Comparison of ENCODE assay signal across 20 cellular contexts in the genomic region with DNA sequence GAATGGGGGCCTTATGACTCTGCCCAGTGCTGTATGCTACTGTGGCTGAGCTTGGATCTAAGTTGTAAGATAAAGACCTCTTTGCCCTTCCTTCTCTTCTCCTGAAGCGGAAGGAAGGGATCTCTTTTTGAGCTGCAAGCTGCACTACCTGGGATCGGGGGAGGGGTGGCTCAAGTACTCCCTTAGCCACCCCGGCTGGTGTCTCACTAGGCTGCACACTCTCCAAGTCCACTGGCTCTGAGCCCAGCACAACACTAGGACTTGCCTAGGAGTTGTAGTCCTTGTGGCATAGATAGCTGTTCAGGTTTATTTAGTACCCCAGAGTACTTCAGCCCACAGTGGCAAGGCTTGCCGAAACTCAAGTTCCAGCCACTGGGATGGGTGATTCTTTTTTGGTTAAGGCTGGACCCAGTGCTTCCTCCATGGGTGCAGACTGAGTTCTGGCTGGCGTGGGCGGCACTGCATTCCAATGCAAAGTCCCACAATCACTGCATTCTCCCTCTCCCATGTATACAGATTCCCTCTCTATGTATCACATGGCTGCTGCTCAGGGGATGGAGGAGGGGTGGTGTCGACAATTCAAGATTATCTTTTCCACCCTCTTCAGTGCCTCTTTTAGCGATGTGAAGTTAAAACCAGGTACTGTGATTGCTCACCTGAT.
DNase-seq lines count a peak whose midpoint lies in the region; ATAC-seq, FAIRE-seq and TF ChIP-seq lines count a peak whose summit lies in the region.
"Had no signal": no experiment of that assay in that cellular context is flagged by ENCODE, and none has a peak within 500 bp of the region (broad histone marks: within the 10 kb centered on the region; RNA-seq: fewer than 3 reads in every experiment).

No MANE protein-coding gene starts in this region.

- no peak overlapping the region for H3K4ac ChIP-seq in H1 (replicated peaks; ENCODE audit: insufficient read length, low read depth, low read length)

- 87% methylated on average over 8 of the region's 8 CpGs; no CpG with 5 or more reads in 1 of the 2 experiments for WGBS in H1 (ENCODE audit: extremely low coverage in 1 of 2, insufficient coverage in 1 of 2, insufficient read length in 1 of 2, insufficient replicate concordance in 2 of 2, low coverage in 1 of 2, low lambda C conversion rate in 2 of 2, missing lambda C conversion rate in 1 of 2), 2 experiments
- 83 to 91% methylated on average over 5 to 8 of the region's 8 CpGs for WGBS in esophagus squamous epithelium, 2 donors

- TF ChIP-seq RAD21 in H1 (IDR thresholded peaks at IDR 0.05 in 1 of 2, conservative IDR thresholded peaks at IDR 0.05 in 1 of 2; ENCODE audit: low read depth in 2 of 2, low read length in 2 of 2): no peak

- H3K27ac ChIP-seq in H1 (ENCODE audit: low read depth, low read length) (no peak overlapping the region), esophagus squamous epithelium (no peak overlapping the region)

- no peak for ATAC-seq in HG02610 (IDR thresholded peaks at IDR 0.05; ENCODE audit: unreplicated experiment)
- ATAC-seq: GM12878; naive thymus-derived CD8-positive, alpha-beta T cell; T-cell had no signal

- H2AFZ ChIP-seq in H1 (ENCODE audit: low read length): no peak overlapping the region

- H3K23me2 ChIP-seq in H1 (ENCODE audit: low read depth, low read length): no peaks in the 10 kb centered on the region

- H2BK20ac ChIP-seq in H1 (ENCODE audit: low read length): no peak overlapping the region

- H2BK120ac ChIP-seq in H1 (replicated peaks; ENCODE audit: low read depth, low read length): no peak overlapping the region

- H3K9me3 ChIP-seq in H1 (ENCODE audit: insufficient read depth in 2 of 2, low read depth in 1 of 2, low read length in 1 of 2): no peaks in the 10 kb centered on the region
- H3K9me3 ChIP-seq in esophagus squamous epithelium: no peaks in the 10 kb centered on the region

- no peak overlapping the region for H4K91ac ChIP-seq in H1 (replicated peaks; ENCODE audit: insufficient read length, low read length)

- H4K20me1 ChIP-seq in H1 (replicated peaks in 1 of 2; ENCODE audit: control insufficient read depth in 1 of 2, insufficient read depth in 2 of 2, low read length in 2 of 2): no peaks in the 10 kb centered on the region

- no peak overlapping the region for H3K4me3 ChIP-seq in H1 (ENCODE audit: extremely low read depth in 1 of 4, insufficient read depth in 2 of 4, low read depth in 3 of 4, low read length in 4 of 4)
- no peak overlapping the region for H3K4me3 ChIP-seq in esophagus squamous epithelium
- H3K4me3 ChIP-seq: GM12878 had no signal

- no peaks in the 10 kb centered on the region for H3K79me2 ChIP-seq in H1 (ENCODE audit: control insufficient read depth in 1 of 2, insufficient read depth in 2 of 2, low read length in 2 of 2)

- CTCF ChIA-PET in H1 (lab: Charles Lee; ENCODE audit: partially characterized antibody): interaction anchor here (0.6 to 1.1 kb wide), 2 partner anchors 533 to 585 kb away, joined by 3 read pairs; no protein-coding TSS in a partner anchor

- H3K79me1 ChIP-seq in H1 (ENCODE audit: low read depth, low read length): no peaks in the 10 kb centered on the region

- no peak overlapping the region for H3K56ac ChIP-seq in H1 (replicated peaks; ENCODE audit: insufficient read length, low read depth, low read length)

- peak; percentile 12 for DNase-seq in DMS53 (lab: John Stamatoyannopoulos, UW)
- no peak for DNase-seq in DMS53 treated with DMSO at 0.1 percent for 48 hours (lab: John Stamatoyannopoulos, UW; ENCODE audit: unreplicated experiment)
- DNase-seq in NCI-H1105 (lab: John Stamatoyannopoulos, UW): peak; percentile 51
- no peak for DNase-seq in H1 (ENCODE audit: low read depth in 1 of 2, low spot score in 2 of 2)
- DNase-seq in renal cortical epithelial cell (ENCODE audit: low read depth): peak; percentile 55
- no peak for DNase-seq in esophagus squamous epithelium (lab: John Stamatoyannopoulos, UW)
- DNase-seq in NCI-H2081 treated with DMSO at 0.1 percent for 48 hours (lab: John Stamatoyannopoulos, UW): no peak
- DNase-seq: 8988T; activated CD4-positive, alpha-beta T cell treated with anti-CD3 and anti-CD28 coated beads, Interleukin-2, amount 10 ng/mL, durations not matched to agents 7 days and 5 days; activated naive CD4-positive, alpha-beta T cell; GF-D8; islet precursor cell; mesenchymal stem cell; naive thymus-derived CD8-positive, alpha-beta T cell; stimulated activated CD4-positive, alpha-beta T cell treated with anti-CD3 and anti-CD28 coated beads, Interleukin-2, amount 100 ng/mL, for 48 hours; T-cell had no signal

- H3K27me3 ChIP-seq in H1 (replicated peaks in 1 of 4; ENCODE audit: control insufficient read depth in 3 of 4, extremely low read depth in 1 of 4, insufficient read depth in 3 of 4, low read length in 3 of 4) (no peaks in the 10 kb centered on the region; a peak in 1 of 7 replicates), esophagus squamous epithelium (no peaks in the 10 kb centered on the region)

- FAIRE-seq in H1 (lab: Jason Lieb, UNC): no peak
- FAIRE-seq: colon, GM12878, GM19239 had no signal

- no peak overlapping the region for H2BK12ac ChIP-seq in H1 (ENCODE audit: low read depth, low read length)

- 0 out of 4 replicates have a peak overlapping the region, but pooled peaks of 1 of the 2 experiments have one; percentile 21 for H3K4me2 ChIP-seq in H1 (ENCODE audit: insufficient read depth in 1 of 2, low read depth in 2 of 2, low read length in 2 of 2)

- no peaks in the 10 kb centered on the region for H3K36me3 ChIP-seq in H1 (ENCODE audit: control insufficient read depth in 2 of 4, insufficient read depth in 4 of 4, low read length in 3 of 4)
- no peaks in the 10 kb centered on the region for H3K36me3 ChIP-seq in esophagus squamous epithelium

- no peak for TF ChIP-seq EP300 in H1 (IDR thresholded peaks at IDR 0.05; ENCODE audit: borderline replicate concordance in 1 of 2, low read depth in 2 of 2, low read length in 2 of 2)

- no peak overlapping the region for H3K18ac ChIP-seq in H1 (ENCODE audit: extremely low read depth, low read length)

- no peak overlapping the region for H3K9ac ChIP-seq in H1 (replicated peaks in 1 of 4; ENCODE audit: extremely low read depth in 1 of 4, low read depth in 3 of 4, low read length in 3 of 4)

- no peak overlapping the region for H2BK15ac ChIP-seq in H1 (ENCODE audit: low read length)

- H3K23ac ChIP-seq in H1 (ENCODE audit: insufficient read length): no peak overlapping the region

- peaks cover 0 to 4% (median 0%) of the 10 kb centered on the region in 4 experiments; a peak in 1 of 7 replicates for H3K4me1 ChIP-seq in H1 (replicated peaks in 1 of 4; ENCODE audit: control insufficient read depth in 3 of 4, insufficient read depth in 4 of 4, low read length in 3 of 4)
- no peaks in the 10 kb centered on the region for H3K4me1 ChIP-seq in esophagus squamous epithelium

- TF ChIP-seq POLR2A in H1 (IDR thresholded peaks at IDR 0.05; ENCODE audit: control extremely low read depth in 1 of 2, low read depth in 2 of 2, low read length in 2 of 2) (no peak), esophagus squamous epithelium (IDR thresholded peaks at IDR 0.05) (no peak)

- no peak overlapping the region for H4K5ac ChIP-seq in H1 (ENCODE audit: insufficient read length, low read depth, low read length)

- H4K8ac ChIP-seq in H1 (ENCODE audit: extremely low read depth, insufficient read depth, low read length): no peak overlapping the region

- H3K14ac ChIP-seq in H1 (ENCODE audit: insufficient read length): no peak overlapping the region

- H2AK5ac ChIP-seq in H1 (ENCODE audit: low read depth, low read length): no peak overlapping the region

- intact Hi-C loops in esophagus squamous epithelium (cut with DNase I): no loop called here

- TF ChIP-seq CTCF in H1 (IDR thresholded peaks at IDR 0.05; ENCODE audit: control extremely low read depth in 1 of 3, insufficient read depth in 1 of 3, low read depth in 1 of 3, low read length in 3 of 3): no peak
- no peak for TF ChIP-seq CTCF in esophagus squamous epithelium (IDR thresholded peaks at IDR 0.05)

- H2BK5ac ChIP-seq in H1 (ENCODE audit: low read depth, low read length): no peak overlapping the region

- POLR2A ChIA-PET in H1 (lab: Charles Lee; ENCODE audit: partially characterized antibody): no interaction called here

TF ChIP-seq in H1, 55 proteins besides CTCF, POLR2A, EP300 and RAD21:
- TF ChIP-seq TCF12 (IDR thresholded peaks at IDR 0.05; ENCODE audit: low read depth, low read length) (no peak), TEAD4 (IDR thresholded peaks at IDR 0.05; ENCODE audit: low read depth, low read length) (peak; percentile 33; the same call in 1 of the 2 replicates), ATF2 (IDR thresholded peaks at IDR 0.05; ENCODE audit: low read length) (no peak), POLR2AphosphoS5 (IDR thresholded peaks at IDR 0.05; ENCODE audit: low read depth, low read length) (no peak)

Comparison
In these comparisons a context has a peak if more than half of its experiments do, and no peak if none do; other contexts are left out.
1. DNase-seq: peak in DMS53 (single experiment), NCI-H1105 (single experiment) and renal cortical epithelial cell (single experiment); none in DMS53 treated with DMSO at 0.1 percent for 48 hours (single experiment), H1 (0 of 2), esophagus squamous epithelium (single experiment) and NCI-H2081 treated with DMSO at 0.1 percent for 48 hours (single experiment).